ENCODE assay signal across 22 cellular contexts in genomic region chr17:43826206-43826605, GRCh38. TPM values are rescaled to one million over a fixed set of nuclear protein-coding genes. Genes with fewer than 3 reads are reported as not detected.
DNase-seq lines count a peak whose midpoint lies in the region; ATAC-seq and TF ChIP-seq lines count a peak whose summit lies in the region.
"Had no signal": no experiment of that assay in that cellular context is flagged by ENCODE, and none has a peak within 500 bp of the region (broad histone marks: within the 10 kb centered on the region; RNA-seq: fewer than 3 reads in every experiment).

No MANE protein-coding gene starts in this region.

- 86 to 97% (median 93%) methylated on average over 7 of the region's 7 CpGs for WGBS in spleen, 5 donors
- WGBS in esophagus squamous epithelium, 2 donors: 55 to 80% methylated on average over 7 of the region's 7 CpGs

- peaks cover 8% of the 10 kb centered on the region for H3K27me3 Mint-ChIP-seq in central memory CD8-positive, alpha-beta T cell
- H3K27me3 Mint-ChIP-seq in nephron progenitor cell (ENCODE audit: low read depth, poor library complexity) (peaks cover 7% of the 10 kb centered on the region), endothelial cell (ENCODE audit: unreplicated experiment) (peaks cover 10% of the 10 kb centered on the region)

- intact Hi-C loops in Right ventricle myocardium superior (cut with DNase I): no loop called here
- intact Hi-C loops in spleen (cut with DNase I; ENCODE audit: low total_unique reads): no loop called here
- intact Hi-C loops in esophagus squamous epithelium (cut with DNase I): no loop called here

- H3K27ac ChIP-seq in right atrium auricular region (peak overlapping the region; percentile 91 to 96), spleen (no peak overlapping the region), esophagus squamous epithelium (no peak overlapping the region)

- H3K9me3 ChIP-seq in right atrium auricular region (no peaks in the 10 kb centered on the region), spleen (no peaks in the 10 kb centered on the region), esophagus squamous epithelium (no peaks in the 10 kb centered on the region)

- no peak for TF ChIP-seq CTCF in right atrium auricular region (IDR thresholded peaks at IDR 0.05)
- no peak for TF ChIP-seq CTCF in nephron progenitor cell (IDR thresholded peaks at IDR 0.05)
- no peak for TF ChIP-seq CTCF in spleen (IDR thresholded peaks at IDR 0.05 in 8 of 11, conservative IDR thresholded peaks at IDR 0.05 in 3 of 11)
- no peak for TF ChIP-seq CTCF in endothelial cell (IDR thresholded peaks at IDR 0.05; ENCODE audit: unreplicated experiment)
- no peak for TF ChIP-seq CTCF in esophagus squamous epithelium (IDR thresholded peaks at IDR 0.05)

- no peaks in the 10 kb centered on the region for H3K36me3 Mint-ChIP-seq in central memory CD8-positive, alpha-beta T cell (ENCODE audit: insufficient read depth)
- H3K36me3 Mint-ChIP-seq in nephron progenitor cell (ENCODE audit: low read depth): peaks cover 34% of the 10 kb centered on the region
- no peaks in the 10 kb centered on the region for H3K36me3 Mint-ChIP-seq in endothelial cell (ENCODE audit: low read depth, unreplicated experiment)
- H3K36me3 Mint-ChIP-seq: CD4-positive, alpha-beta memory T cell had no signal

- H3K4me1 ChIP-seq in right atrium auricular region (peaks cover 0 to 69% of the 10 kb centered on the region in 2 donors), spleen (peaks cover 0 to 41% (median 6%) of the 10 kb centered on the region in 6 donors), esophagus squamous epithelium (peaks cover 3 to 24% (median 6%) of the 10 kb centered on the region in 3 donors)

- H3K27ac Mint-ChIP-seq in central memory CD8-positive, alpha-beta T cell (ENCODE audit: low read depth): peak overlapping the region; percentile 35
- H3K27ac Mint-ChIP-seq in nephron progenitor cell: peak overlapping the region; percentile 87
- H3K27ac Mint-ChIP-seq in endothelial cell (ENCODE audit: unreplicated experiment): no peak overlapping the region
- H3K27ac Mint-ChIP-seq: CD4-positive, alpha-beta memory T cell had no signal

- no peak overlapping the region for H3K4me3 Mint-ChIP-seq in central memory CD8-positive, alpha-beta T cell
- H3K4me3 Mint-ChIP-seq in nephron progenitor cell (no peak overlapping the region), endothelial cell (ENCODE audit: unreplicated experiment) (no peak overlapping the region)
- H3K4me3 Mint-ChIP-seq: CD4-positive, alpha-beta memory T cell had no signal

- no peaks in the 10 kb centered on the region for H3K9me3 Mint-ChIP-seq in central memory CD8-positive, alpha-beta T cell
- H3K9me3 Mint-ChIP-seq in nephron progenitor cell: no peaks in the 10 kb centered on the region
- no peaks in the 10 kb centered on the region for H3K9me3 Mint-ChIP-seq in endothelial cell (ENCODE audit: unreplicated experiment)
- H3K9me3 Mint-ChIP-seq: CD4-positive, alpha-beta memory T cell had no signal

- DNase-seq in right atrium auricular region (ENCODE audit: low spot score) (no peak), Right ventricle myocardium superior (no peak), nephron progenitor cell (no peak), spleen (peak; percentile 35), endothelial cell (ENCODE audit: low spot score) (no peak), esophagus squamous epithelium (lab: John Stamatoyannopoulos, UW) (no peak)
- DNase-seq in central memory CD8-positive, alpha-beta T cell (ENCODE audit: low spot score in 2 of 2): no peak
- DNase-seq: C1 segment of cervical spinal cord; Calu3; CD4-positive, alpha-beta memory T cell; COR-L47; DMS53; DMS79 treated with DMSO at 0.1 percent for 48 hours; GF-D8; GOT3; HCEC 1CT had no signal

- ATAC-seq in Right ventricle myocardium superior (ENCODE audit: poor library complexity) (no peak), GM21723 (IDR thresholded peaks at IDR 0.05; ENCODE audit: unreplicated experiment) (no peak)
- ATAC-seq in central memory CD8-positive, alpha-beta T cell (replicated peaks; ENCODE audit: extremely low read depth, poor library complexity, severe bottlenecking): no peak

- H3K36me3 ChIP-seq in right atrium auricular region: peaks cover 76% of the 10 kb centered on the region
- peaks cover 0 to 7% (median 0%) of the 10 kb centered on the region in 6 donors for H3K36me3 ChIP-seq in spleen
- peaks cover 0 to 75% (median 6%) of the 10 kb centered on the region in 3 donors for H3K36me3 ChIP-seq in esophagus squamous epithelium

- H3K27me3 ChIP-seq in right atrium auricular region (no peaks in the 10 kb centered on the region), spleen (replicated peaks in 1 of 7) (peaks cover 0 to 3% (median 0%) of the 10 kb centered on the region in 7 donors), esophagus squamous epithelium (no peaks in the 10 kb centered on the region)

- TF ChIP-seq POLR2A in spleen (IDR thresholded peaks at IDR 0.05) (no peak), esophagus squamous epithelium (IDR thresholded peaks at IDR 0.05) (no peak)

- H3K4me3 ChIP-seq in right atrium auricular region (no peak overlapping the region), spleen (no peak overlapping the region), esophagus squamous epithelium (no peak overlapping the region)

- peaks cover 6% of the 10 kb centered on the region for H3K4me1 Mint-ChIP-seq in central memory CD8-positive, alpha-beta T cell
- H3K4me1 Mint-ChIP-seq in nephron progenitor cell: peaks cover 6% of the 10 kb centered on the region
- peaks cover 23% of the 10 kb centered on the region for H3K4me1 Mint-ChIP-seq in endothelial cell (ENCODE audit: unreplicated experiment)

RNA-seq across cellular contexts. Expression of gene MPP3, which starts 6.7 kb away (rescaled TPM):
- total RNA-seq in right atrium auricular region (10 to 100 TPM; 35.0 to 36.2 TPM), Right ventricle myocardium superior (48.5 TPM), spleen (10 to 100 TPM in 2 of 7 donors, 1 to 10 TPM in 5; 3.3 to 23.9 (median 9.7) TPM), endothelial cell (ENCODE audit: unreplicated experiment) (5.2 TPM), esophagus squamous epithelium (10 to 100 TPM in 1 of 4 donors, 1 to 10 TPM in 3; 5.9 to 15.8 (median 9.0) TPM)
- polyA plus RNA-seq in spleen: 1 to 10 TPM; 1.9 to 7.1 (median 5.7) TPM

RNA-seq across cellular contexts. Expression of gene CD300LG, which starts 20.8 kb away (rescaled TPM):
- 10 to 100 TPM; 11.8 to 30.4 TPM for total RNA-seq in right atrium auricular region
- total RNA-seq in Right ventricle myocardium superior: 17.5 TPM
- 1 to 10 TPM in 6 of 7 donors, under 1 TPM in 1; 0.77 to 5.3 (median 3.6) TPM for total RNA-seq in spleen
- 1 to 10 TPM in 1 of 3 donors, under 1 TPM in 2; 0.33 to 1.7 (median 0.73) TPM for polyA plus RNA-seq in spleen
- 5.4 TPM for total RNA-seq in endothelial cell (ENCODE audit: unreplicated experiment)
- total RNA-seq in esophagus squamous epithelium: 1 to 10 TPM in 2 of 4 donors, under 1 TPM in 2; 0.30 to 2.3 (median 0.94) TPM
- total RNA-seq: A172; A673; Calu3; CD4-positive, alpha-beta memory T cell; G401 had no signal
- polyA plus RNA-seq: BJ; CD4-positive, alpha-beta memory T cell had no signal

RNA-seq across cellular contexts. Expression of gene CFAP97D1, which starts 46.0 kb away (rescaled TPM):
- total RNA-seq in right atrium auricular region (not detected), Right ventricle myocardium superior (not detected), spleen (under 1 TPM in 4 of 7 donors, not detected in 3; 0.17 to 0.32 (median 0.20) TPM), endothelial cell (ENCODE audit: unreplicated experiment) (0.10 TPM), esophagus squamous epithelium (under 1 TPM in 1 of 4 donors, not detected in 3; 0.13 TPM)
- under 1 TPM in 1 of 3 donors, not detected in 2; 0.06 TPM for polyA plus RNA-seq in spleen
- total RNA-seq: A172; A673; Calu3; CD4-positive, alpha-beta memory T cell; Daoy; G401 had no signal
- polyA plus RNA-seq: BJ; CD4-positive, alpha-beta memory T cell had no signal

RNA-seq across cellular contexts. Expression of gene DUSP3, which starts 47.4 kb away (rescaled TPM):
- total RNA-seq in right atrium auricular region: 100 to 1,000 TPM; 151 to 175 TPM
- total RNA-seq in Right ventricle myocardium superior: 224 TPM
- total RNA-seq in spleen: 10 to 100 TPM; 55.0 to 96.2 (median 87.5) TPM
- polyA plus RNA-seq in spleen: 10 to 100 TPM; 25.7 to 45.7 (median 32.1) TPM
- 41.4 TPM for total RNA-seq in endothelial cell (ENCODE audit: unreplicated experiment)
- 10 to 100 TPM; 33.7 to 58.4 (median 36.8) TPM for total RNA-seq in esophagus squamous epithelium

Comparison
In these comparisons a context has a peak if more than half of its experiments do, and no peak if none do; other contexts are left out.
1. H3K27ac ChIP-seq: peak in right atrium auricular region (2 of 2); none in spleen (0 of 8) and esophagus squamous epithelium (0 of 4).